In the genomic region with DNA sequence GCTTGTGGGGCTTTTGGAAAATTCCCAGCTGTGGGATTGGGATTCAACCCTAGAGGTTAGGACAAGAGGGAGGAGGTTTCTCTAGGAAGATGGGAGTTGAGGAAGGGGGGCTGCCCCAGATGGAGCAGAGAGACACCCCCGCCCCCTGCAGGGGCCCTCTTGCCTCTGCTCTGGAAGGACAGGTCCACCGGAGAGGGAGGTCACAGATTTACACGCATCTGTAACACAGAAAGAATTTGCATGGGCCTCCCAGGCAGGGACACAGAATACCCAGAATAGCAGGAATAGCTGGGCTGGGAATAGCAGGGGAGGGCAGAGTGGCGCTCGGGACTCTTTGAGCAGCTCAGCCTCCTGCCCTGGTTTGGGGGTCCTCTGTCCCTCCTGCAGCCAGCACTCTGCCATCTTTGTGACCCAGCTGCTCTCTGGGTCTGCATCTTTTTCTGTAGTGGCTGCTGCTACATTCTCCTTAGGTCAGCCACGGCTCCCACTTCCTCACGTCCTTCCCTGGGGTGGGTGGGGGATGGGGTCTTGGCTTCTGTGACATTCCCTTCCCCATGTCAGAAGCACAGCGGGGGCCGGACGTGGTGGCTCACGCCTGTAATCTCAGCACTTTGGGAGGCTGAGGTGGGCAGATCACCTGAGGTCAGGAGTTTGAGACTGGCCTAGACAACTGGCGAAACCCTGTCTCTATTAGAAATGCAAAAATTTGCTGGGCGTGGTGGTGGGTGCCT, we compare ENCODE assay signal across 22 cellular contexts. TPM values are rescaled to one million over a fixed set of nuclear protein-coding genes. Genes with fewer than 3 reads are reported as not detected.
DNase-seq lines count a peak whose midpoint lies in the region; ATAC-seq, FAIRE-seq and TF ChIP-seq lines count a peak whose summit lies in the region.
"Had no signal": no experiment of that assay in that cellular context is flagged by ENCODE, and none has a peak within 500 bp of the region (broad histone marks: within the 10 kb centered on the region; RNA-seq: fewer than 3 reads in every experiment).

No MANE protein-coding gene starts in this region.

- peak; percentile 14 to 83 (median 52) for ATAC-seq in heart right ventricle
- no peak for ATAC-seq in GM18511 (IDR thresholded peaks at IDR 0.05; ENCODE audit: unreplicated experiment)
- ATAC-seq: activated naive CD8-positive, alpha-beta T cell treated with anti-CD3 and anti-CD28 coated beads, Interleukin-2, amount 50 U/mL, for 24 hours; left lobe of liver; naive thymus-derived CD4-positive, alpha-beta T cell had no signal

- H3K9me3 ChIP-seq in astrocyte (ENCODE audit: insufficient read depth, low read depth, low read length) (no peaks in the 10 kb centered on the region), heart right ventricle (no peaks in the 10 kb centered on the region)
- H3K9me3 ChIP-seq in CD4-positive, alpha-beta memory T cell (ENCODE audit: control insufficient read depth in 1 of 2, low read length in 2 of 2): no peaks in the 10 kb centered on the region
- H3K9me3 ChIP-seq: BE2C had no signal

- H3K79me2 ChIP-seq in astrocyte (ENCODE audit: insufficient read depth, low read length): no peaks in the 10 kb centered on the region
- H3K79me2 ChIP-seq: hepatocyte had no signal

- POLR2A ChIA-PET in CD4-positive, alpha-beta memory T cell (lab: Charles Lee; ENCODE audit: partially characterized antibody): no interaction called here

- peaks cover 21% of the 10 kb centered on the region for H3K4me1 ChIP-seq in astrocyte (ENCODE audit: insufficient read depth, low read length)
- peaks cover 0 to 56% (median 36%) of the 10 kb centered on the region in 9 donors for H3K4me1 ChIP-seq in heart right ventricle
- H3K4me1 ChIP-seq in CD4-positive, alpha-beta memory T cell (ENCODE audit: insufficient read depth, low read length): peaks cover 10% of the 10 kb centered on the region
- H3K4me1 ChIP-seq: BE2C had no signal

- H3K36me3 Mint-ChIP-seq in astrocyte (ENCODE audit: low read depth, unreplicated experiment) (no peaks in the 10 kb centered on the region), osteocyte (ENCODE audit: unreplicated experiment) (no peaks in the 10 kb centered on the region)
- H3K36me3 Mint-ChIP-seq in CD4-positive, alpha-beta memory T cell: no peaks in the 10 kb centered on the region
- H3K36me3 Mint-ChIP-seq: naive thymus-derived CD4-positive, alpha-beta T cell had no signal

- H3K9ac ChIP-seq in astrocyte (ENCODE audit: low read length): no peak overlapping the region

- peak overlapping the region; percentile 30 for H2AFZ ChIP-seq in astrocyte (ENCODE audit: low read depth, low read length)
- H2AFZ ChIP-seq: hepatocyte, PC-9 had no signal

- H3K4me3 Mint-ChIP-seq in astrocyte (ENCODE audit: unreplicated experiment): no peak overlapping the region
- H3K4me3 Mint-ChIP-seq in osteocyte (ENCODE audit: unreplicated experiment): no peak overlapping the region
- H3K4me3 Mint-ChIP-seq in CD4-positive, alpha-beta memory T cell: no peak overlapping the region
- H3K4me3 Mint-ChIP-seq: activated naive CD8-positive, alpha-beta T cell treated with anti-CD3 and anti-CD28 coated beads, Interleukin-2, amount 50 U/mL, for 24 hours; naive thymus-derived CD4-positive, alpha-beta T cell had no signal

- H3K36me3 ChIP-seq in astrocyte (ENCODE audit: insufficient read depth, low read length): no peaks in the 10 kb centered on the region
- no peaks in the 10 kb centered on the region for H3K36me3 ChIP-seq in heart right ventricle
- no peaks in the 10 kb centered on the region for H3K36me3 ChIP-seq in CD4-positive, alpha-beta memory T cell (ENCODE audit: insufficient read depth, low read length)
- H3K36me3 ChIP-seq: BE2C had no signal

- WGBS in heart right ventricle, 2 donors: 53 to 58% methylated on average over 13 of the region's 13 CpGs

- no peak for TF ChIP-seq CTCF in astrocyte (IDR thresholded peaks at IDR 0.05; ENCODE audit: insufficient read depth, low read depth, low read length)
- TF ChIP-seq CTCF in heart right ventricle (IDR thresholded peaks at IDR 0.05): peak in 3 of 9 donors; percentile 23 to 27 (median 25)
- no peak for TF ChIP-seq CTCF in osteocyte (IDR thresholded peaks at IDR 0.05)

- H3K4me1 Mint-ChIP-seq in astrocyte (ENCODE audit: low read depth, unreplicated experiment): peaks cover 28% of the 10 kb centered on the region
- H3K4me1 Mint-ChIP-seq in osteocyte (ENCODE audit: unreplicated experiment): peaks cover 40% of the 10 kb centered on the region
- peaks cover 12 to 15% (median 13%) of the 10 kb centered on the region in 4 donors for H3K4me1 Mint-ChIP-seq in CD4-positive, alpha-beta memory T cell

- H3K27me3 ChIP-seq in astrocyte (ENCODE audit: insufficient read depth, low read length) (no peaks in the 10 kb centered on the region), heart right ventricle (no peaks in the 10 kb centered on the region)
- no peaks in the 10 kb centered on the region for H3K27me3 ChIP-seq in CD4-positive, alpha-beta memory T cell (ENCODE audit: insufficient read depth, low read length)
- H3K27me3 ChIP-seq: BE2C, hepatocyte had no signal

- H4K20me1 ChIP-seq in astrocyte (ENCODE audit: insufficient read depth, low read length): no peaks in the 10 kb centered on the region

- H3K27ac Mint-ChIP-seq in astrocyte (ENCODE audit: unreplicated experiment) (peak overlapping the region; percentile 84), osteocyte (ENCODE audit: unreplicated experiment) (peak overlapping the region; percentile 89)
- no peak overlapping the region for H3K27ac Mint-ChIP-seq in CD4-positive, alpha-beta memory T cell
- H3K27ac Mint-ChIP-seq: activated naive CD8-positive, alpha-beta T cell treated with anti-CD3 and anti-CD28 coated beads, Interleukin-2, amount 50 U/mL, for 24 hours; naive thymus-derived CD4-positive, alpha-beta T cell had no signal

- H3K4me2 ChIP-seq in astrocyte (ENCODE audit: low read length): peak overlapping the region; percentile 17
- H3K4me2 ChIP-seq: hepatocyte, PC-9 had no signal

- H3K27me3 Mint-ChIP-seq in astrocyte (ENCODE audit: low read depth, unreplicated experiment) (no peaks in the 10 kb centered on the region), osteocyte (ENCODE audit: unreplicated experiment) (no peaks in the 10 kb centered on the region)
- H3K27me3 Mint-ChIP-seq in CD4-positive, alpha-beta memory T cell: no peaks in the 10 kb centered on the region
- H3K27me3 Mint-ChIP-seq: activated naive CD8-positive, alpha-beta T cell treated with anti-CD3 and anti-CD28 coated beads, Interleukin-2, amount 50 U/mL, for 24 hours; naive thymus-derived CD4-positive, alpha-beta T cell had no signal

- H3K9me3 Mint-ChIP-seq in astrocyte (ENCODE audit: unreplicated experiment): no peaks in the 10 kb centered on the region
- no peaks in the 10 kb centered on the region for H3K9me3 Mint-ChIP-seq in osteocyte (ENCODE audit: unreplicated experiment)
- no peaks in the 10 kb centered on the region for H3K9me3 Mint-ChIP-seq in CD4-positive, alpha-beta memory T cell
- H3K9me3 Mint-ChIP-seq: activated naive CD8-positive, alpha-beta T cell treated with anti-CD3 and anti-CD28 coated beads, Interleukin-2, amount 50 U/mL, for 24 hours; naive thymus-derived CD4-positive, alpha-beta T cell had no signal

- H3K4me3 ChIP-seq in astrocyte (ENCODE audit: insufficient read depth, low read depth, low read length) (no peak overlapping the region), heart right ventricle (no peak overlapping the region)
- H3K4me3 ChIP-seq in CD4-positive, alpha-beta memory T cell (ENCODE audit: low read length in 2 of 2): no peak overlapping the region
- H3K4me3 ChIP-seq: hepatocyte, PC-9 had no signal

- FAIRE-seq in astrocyte (lab: Jason Lieb, UNC): no peak

- intact Hi-C loops in heart right ventricle (cut with DNase I): loop anchor here in 2 of 10 donors (5.0 kb wide), 2 partner anchors 54 to 89 kb away; partner anchors contain the start of gene CX3CL1 (in 1 of the 2)
- intact Hi-C loops in CD4-positive, alpha-beta memory T cell (cut with micrococcal nuclease): no loop called here

- DNase-seq in EL: peak; percentile 29
- no peak for DNase-seq in astrocyte (ENCODE audit: low read depth)
- DNase-seq in heart right ventricle: peak in 1 of 2 donors; percentile 47
- peak; percentile 79 for DNase-seq in osteocyte (ENCODE audit: extremely low spot score, unreplicated experiment)
- DNase-seq in middle frontal gyrus (ENCODE audit: extremely low spot score, low spot score): no peak
- DNase-seq in A172 (ENCODE audit: low spot score): no peak
- no peak for DNase-seq in CD4-positive, alpha-beta memory T cell
- DNase-seq: activated naive CD8-positive, alpha-beta T cell treated with anti-CD3 and anti-CD28 coated beads, Interleukin-2, amount 50 U/mL, for 24 hours; activated T-cell treated with anti-CD3 and anti-CD28 coated beads, Interleukin-2, amount 50 U/mL, for 48 hours; BE2C; DMS53; NCI-H187 treated with DMSO at 0.1 percent for 48 hours; NCI-H510A treated with DMSO at 0.1 percent for 48 hours; PC-9 had no signal

- no peak overlapping the region for H3K27ac ChIP-seq in astrocyte (ENCODE audit: low read depth, low read length)
- peak overlapping the region in 6 of 10 donors; percentile 6 to 87 (median 56) for H3K27ac ChIP-seq in heart right ventricle
- H3K27ac ChIP-seq in CD4-positive, alpha-beta memory T cell (ENCODE audit: low read depth, low read length): no peak overlapping the region
- H3K27ac ChIP-seq: epithelial cell of prostate, hepatocyte, PC-9 had no signal

- CTCF ChIA-PET in CD4-positive, alpha-beta memory T cell (lab: Charles Lee; ENCODE audit: partially characterized antibody): interaction anchor here (0.6 kb wide), 1 partner anchor 9 kb away, joined by 4 read pairs; no protein-coding TSS in a partner anchor

RNA-seq across cellular contexts. Expression of gene PLLP, which starts 33.9 kb away (rescaled TPM):
- total RNA-seq in astrocyte (0.14 and 0.93 TPM in 2 replicates), heart right ventricle (1 to 10 TPM; 1.7 to 4.0 (median 2.2) TPM), osteocyte (0.30 and 1.2 TPM in 2 replicates)
- polyA plus RNA-seq in heart right ventricle: 10 to 100 TPM in 1 of 2 donors, 1 to 10 TPM in 1; 7.0 to 10.6 TPM
- 0.55 TPM in 1 of 2 replicates, not detected in the other for total RNA-seq in A172 (2014; rRNA removed; shearing (Covaris generic))
- 1 to 10 TPM; 1.6 to 2.4 TPM for total RNA-seq in CD4-positive, alpha-beta memory T cell
- 1 to 10 TPM; 1.6 to 2.2 TPM for polyA plus RNA-seq in CD4-positive, alpha-beta memory T cell

RNA-seq across cellular contexts. Expression of gene CCL22, which starts 40.2 kb away (rescaled TPM):
- total RNA-seq in astrocyte (not detected in 2 replicates), heart right ventricle (under 1 TPM in 1 of 10 donors, not detected in 9; 0.60 TPM), osteocyte (not detected in 2 replicates)
- under 1 TPM in 1 of 2 donors, not detected in 1; 0.07 TPM for polyA plus RNA-seq in heart right ventricle
- not detected in 2 replicates for total RNA-seq in A172 (2014; rRNA removed; shearing (Covaris generic))
- under 1 TPM in 1 of 2 experiments, not detected in 1; 0.26 TPM for total RNA-seq in CD4-positive, alpha-beta memory T cell
- polyA plus RNA-seq in CD4-positive, alpha-beta memory T cell: not detected
- total RNA-seq: HT1080, MCF 10A, pulmonary artery endothelial cell had no signal
- polyA plus RNA-seq: hepatocyte; naive thymus-derived CD4-positive, alpha-beta T cell had no signal

RNA-seq across cellular contexts. Expression of gene CX3CL1, which starts 53.9 kb away (rescaled TPM):
- total RNA-seq in astrocyte (9.6 and 12.1 TPM in 2 replicates), heart right ventricle (10 to 100 TPM in 9 of 10 donors, 1 to 10 TPM in 1; 7.8 to 46.3 (median 14.5) TPM), osteocyte (2.3 and 2.6 TPM in 2 replicates)
- polyA plus RNA-seq in heart right ventricle: 10 to 100 TPM; 15.1 to 19.0 TPM
- total RNA-seq in A172 (2014; rRNA removed; shearing (Covaris generic)): 0.79 and 0.88 TPM in 2 replicates
- total RNA-seq in CD4-positive, alpha-beta memory T cell: not detected
- not detected for polyA plus RNA-seq in CD4-positive, alpha-beta memory T cell
- total RNA-seq: MCF 10A; naive thymus-derived CD4-positive, alpha-beta T cell; PC-9 had no signal
- polyA plus RNA-seq: naive thymus-derived CD4-positive, alpha-beta T cell had no signal

Comparison
In these comparisons a context has a peak if more than half of its experiments do, and no peak if none do; other contexts are left out.
1. DNase-seq: peak in EL (single experiment) and osteocyte (single experiment); none in astrocyte (single experiment), middle frontal gyrus (single experiment), A172 (single experiment) and CD4-positive, alpha-beta memory T cell (0 of 5).
2. H3K27ac ChIP-seq: peak in heart right ventricle (6 of 10); none in astrocyte (single experiment) and CD4-positive, alpha-beta memory T cell (single experiment).
3. H3K27ac Mint-ChIP-seq: peak in astrocyte (single experiment) and osteocyte (single experiment); none in CD4-positive, alpha-beta memory T cell (0 of 7).